In genomic region chr10:126062132-126063032, GRCh38 we compare ENCODE assay signal across 8 cellular contexts.
DNase-seq lines count a peak whose midpoint lies in the region; ATAC-seq and TF ChIP-seq lines count a peak whose summit lies in the region.

No MANE protein-coding gene starts in this region.

- 58 to 68% (median 65%) methylated on average over 10 to 11 of the region's 11 CpGs for WGBS in heart left ventricle, 4 donors

- no peak for TF ChIP-seq POLR2A in heart left ventricle (IDR thresholded peaks at IDR 0.05)

- no peaks in the 10 kb centered on the region for H3K79me2 ChIP-seq in Karpas-422 (ENCODE audit: low read length)

- peak; percentile 51 for ATAC-seq in GM19463 (IDR thresholded peaks at IDR 0.05; ENCODE audit: unreplicated experiment)
- ATAC-seq in heart left ventricle, result peak; percentile 53 to 88 (median 83)
- no peak for ATAC-seq in HG02571 (IDR thresholded peaks at IDR 0.05; ENCODE audit: unreplicated experiment)

- intact Hi-C loops in heart left ventricle (cut with DNase I), result no loop called here

- H3K4me2 ChIP-seq in Karpas-422 (ENCODE audit: low read depth, low read length, poor library complexity, severe bottlenecking), result no peak overlapping the region

- no peaks in the 10 kb centered on the region for H3K36me3 ChIP-seq in heart left ventricle
- H3K36me3 ChIP-seq in Karpas-422 (ENCODE audit: insufficient read depth, low read length), result no peaks in the 10 kb centered on the region

- H3K4me3 ChIP-seq in heart left ventricle (no peak overlapping the region), skeletal muscle cell (ENCODE audit: low read depth, low read length) (no peak overlapping the region), Karpas-422 (ENCODE audit: low read length) (no peak overlapping the region)

- H3K9me3 ChIP-seq in heart left ventricle (peaks cover 0 to 15% (median 0%) of the 10 kb centered on the region in 12 donors), Karpas-422 (ENCODE audit: low read length) (no peaks in the 10 kb centered on the region)

- H3K4me1 ChIP-seq in heart left ventricle (peaks cover 0 to 46% (median 15%) of the 10 kb centered on the region in 12 donors), Karpas-422 (ENCODE audit: low read length) (peaks cover 12% of the 10 kb centered on the region)

- no peak overlapping the region for H3K9ac ChIP-seq in Karpas-422 (ENCODE audit: low read length)

- no peak overlapping the region for H2AFZ ChIP-seq in Karpas-422 (ENCODE audit: low read length)

- H3K27ac ChIP-seq in heart left ventricle (peak overlapping the region in 10 of 12 donors; percentile 17 to 80 (median 55)), Karpas-422 (ENCODE audit: low read length) (no peak overlapping the region)

- no peaks in the 10 kb centered on the region for H4K20me1 ChIP-seq in Karpas-422 (ENCODE audit: insufficient read depth, low read depth, low read length)

- DNase-seq in amniotic epithelial cell (ENCODE audit: low read depth) (peak; percentile 86), heart left ventricle (peak; percentile 78 to 93 (median 87)), skeletal muscle cell (ENCODE audit: low read depth) (peak; percentile 96), ecto neural progenitor cell (ENCODE audit: low spot score) (no peak), DMS153 (lab: John Stamatoyannopoulos, UW) (no peak), Karpas-422 (no peak)

- no peaks in the 10 kb centered on the region for H3K9me2 ChIP-seq in Karpas-422 (replicated peaks; ENCODE audit: insufficient read depth, low read length)

- H3K27me3 ChIP-seq in heart left ventricle (peaks cover 0 to 5% (median 0%) of the 10 kb centered on the region in 9 donors), Karpas-422 (ENCODE audit: low read length) (no peaks in the 10 kb centered on the region)

- no peak for TF ChIP-seq CTCF in heart left ventricle (IDR thresholded peaks at IDR 0.05)

Comparison
In these comparisons a context has a peak if more than half of its experiments do, and no peak if none do; other contexts are left out.
1. DNase-seq: peak in amniotic epithelial cell (single experiment), heart left ventricle (5 of 5) and skeletal muscle cell (single experiment); none in ecto neural progenitor cell (single experiment), DMS153 (single experiment) and Karpas-422 (single experiment).